26 cellular contexts compared by ENCODE assay signal in genomic region chr17:49071106-49071505, GRCh38.
DNase-seq lines count a peak whose midpoint lies in the region; ATAC-seq and TF ChIP-seq lines count a peak whose summit lies in the region.
"Had no signal": no experiment of that assay in that cellular context is flagged by ENCODE, and none has a peak within 500 bp of the region (broad histone marks: within the 10 kb centered on the region; RNA-seq: fewer than 3 reads in every experiment).

No MANE protein-coding gene starts in this region.

- ATAC-seq in GM18870 (IDR thresholded peaks at IDR 0.05; ENCODE audit: unreplicated experiment): no peak
- ATAC-seq in HG02642 (IDR thresholded peaks at IDR 0.05; ENCODE audit: poor library complexity, unreplicated experiment): no peak
- ATAC-seq in GM21423 (IDR thresholded peaks at IDR 0.05; ENCODE audit: unreplicated experiment): no peak
- ATAC-seq: gastrocnemius medialis, HepG2, pancreas, SK-N-SH treated with all-trans-retinoic acid at 6 μM for 48 hours had no signal

- in situ Hi-C loops in KBM-7 (cut with MboI; ENCODE audit: low pct_unique_long_range_greater_than_20kb, low sequenced_read_pairs): no loop called here

- no peak for TF ChIP-seq CTCF in AG10803 (conservative IDR thresholded peaks at IDR 0.05; ENCODE audit: low read length)
- no peak for TF ChIP-seq CTCF in fibroblast of pulmonary artery (IDR thresholded peaks at IDR 0.05; ENCODE audit: low read length, missing control alignments)

- DNase-seq in AG10803 (ENCODE audit: low read depth): peak; percentile 16
- peak; percentile 12 for DNase-seq in KBM-7
- peak; percentile 41 for DNase-seq in SKM-1 treated with dmso at 0.1 percent for 144 hours (lab: John Stamatoyannopoulos, UW; ENCODE audit: unreplicated experiment)
- peak; percentile 57 for DNase-seq in fibroblast of pulmonary artery (ENCODE audit: low read depth)
- no peak for DNase-seq in foreskin melanocyte
- DNase-seq: ACHN; activated CD4-positive, alpha-beta T cell treated with anti-CD3 and anti-CD28 coated beads, Interleukin-2, amount 10 ng/mL, durations not matched to agents 7 days and 5 days; activated naive CD4-positive, alpha-beta T cell treated with anti-CD3 and anti-CD28 coated beads for 36 hours; amygdala; DMS79 treated with DMSO at 0.1 percent for 48 hours; gastrocnemius medialis; hypothalamus; islet precursor cell; NCI-H1417 treated with DMSO at 0.1 percent for 48 hours; NCI-H2107; NCI-H446; pancreas; stimulated activated CD4-positive, alpha-beta T cell treated with anti-CD3 and anti-CD28 coated beads, Interleukin-2, amount 100 ng/mL, for 48 hours; stimulated activated naive CD4-positive, alpha-beta T cell had no signal

- H3K4me3 ChIP-seq in AG10803 (ENCODE audit: low read length) (no peak overlapping the region), fibroblast of pulmonary artery (replicated peaks; ENCODE audit: low read depth, low read length) (no peak overlapping the region)
- H3K4me3 ChIP-seq: gastrocnemius medialis, pancreas, spleen, thoracic aorta had no signal
